In genomic region chr12:130870442-130871285, GRCh38 we compare ENCODE assay signal across 8 cellular contexts. TPM values are rescaled to one million over a fixed set of nuclear protein-coding genes. Genes with fewer than 3 reads are reported as not detected.
DNase-seq lines count a peak whose midpoint lies in the region; ATAC-seq, FAIRE-seq and TF ChIP-seq lines count a peak whose summit lies in the region.

No MANE protein-coding gene starts in this region.

- intact Hi-C loops in left ventricle myocardium inferior (cut with micrococcal nuclease) (no loop called here), psoas muscle (cut with DNase I) (loop anchor here in 1 of 2 donors (5.0 kb wide), 1 partner anchor 33 kb away; the partner anchor contains the start of gene STX2)

- H3K4me3 ChIP-seq in left ventricle myocardium inferior (peak overlapping the region; percentile 85), psoas muscle (peak overlapping the region; percentile 75)

- H3K27ac ChIP-seq in left ventricle myocardium inferior (replicated peaks), result peak overlapping the region; percentile 93
- peak overlapping the region; percentile 87 for H3K27ac ChIP-seq in psoas muscle

- H3K4me1 ChIP-seq in left ventricle myocardium inferior (peaks cover 37% of the 10 kb centered on the region), psoas muscle (peaks cover 20% of the 10 kb centered on the region)

- no peak for FAIRE-seq in D721Med (lab: Jason Lieb, UNC)

- no peak for DNase-seq in D721Med (ENCODE audit: insufficient read length, low spot score)
- DNase-seq in HPDE6-E6E7 (ENCODE audit: extremely low spot score), result peak; percentile 88
- peak; percentile 44 for DNase-seq in T follicular helper cell (ENCODE audit: low read depth)
- peak; percentile 95 for DNase-seq in amniotic epithelial cell (ENCODE audit: low read depth)
- DNase-seq in left ventricle myocardium inferior, result peak; percentile 53
- DNase-seq in psoas muscle, result peak; percentile 75 to 82
- peak; percentile 75 for DNase-seq in ureter (ENCODE audit: low spot score)

- WGBS in psoas muscle, 3 donors, result 48 to 49% (median 48%) methylated on average over 31 of the region's 31 CpGs

- peak; percentile 20 for ATAC-seq in GM19463 (IDR thresholded peaks at IDR 0.05; ENCODE audit: unreplicated experiment)
- ATAC-seq in psoas muscle, result peak; percentile 17 to 54 (median 42)

- H3K36me3 ChIP-seq in left ventricle myocardium inferior, result peaks cover 30% of the 10 kb centered on the region
- H3K36me3 ChIP-seq in psoas muscle (ENCODE audit: insufficient read depth in 1 of 2, low read depth in 1 of 2), result peaks cover 5 to 30% of the 10 kb centered on the region in 2 donors

- TF ChIP-seq CTCF in D721Med (IDR thresholded peaks at IDR 0.05; ENCODE audit: insufficient read depth, missing control alignments), result peak; percentile 40
- TF ChIP-seq CTCF in left ventricle myocardium inferior (IDR thresholded peaks at IDR 0.05; ENCODE audit: borderline replicate concordance), result peak; percentile 54
- peak; percentile 25 for TF ChIP-seq CTCF in psoas muscle (IDR thresholded peaks at IDR 0.05)

- no peaks in the 10 kb centered on the region for H3K27me3 ChIP-seq in left ventricle myocardium inferior (ENCODE audit: low read depth)
- H3K27me3 ChIP-seq in psoas muscle (ENCODE audit: insufficient read depth in 3 of 3, low read length in 2 of 3), result no peaks in the 10 kb centered on the region

- H3K9me3 ChIP-seq in left ventricle myocardium inferior (replicated peaks), result peaks cover 11% of the 10 kb centered on the region
- H3K9me3 ChIP-seq in psoas muscle, result no peaks in the 10 kb centered on the region

RNA-seq across cellular contexts. Expression of gene RAN, which starts 1.2 kb away (rescaled TPM):
- total RNA-seq in left ventricle myocardium inferior, result 246 TPM
- total RNA-seq in psoas muscle, result 100 to 1,000 TPM; 338 to 721 (median 445) TPM
- 1,000 to 10,000 TPM in 1 of 3 donors, 100 to 1,000 TPM in 2; 302 to 1,341 (median 369) TPM for polyA plus RNA-seq in psoas muscle
- 493 TPM for total RNA-seq in ureter

RNA-seq across cellular contexts. Expression of gene STX2, which starts 31.6 kb away (rescaled TPM):
- total RNA-seq in left ventricle myocardium inferior (11.1 TPM), psoas muscle (1 to 10 TPM; 5.5 to 7.2 (median 6.2) TPM), ureter (12.4 TPM)
- polyA plus RNA-seq in psoas muscle, result 10 to 100 TPM in 1 of 3 donors, 1 to 10 TPM in 2; 5.4 to 11.3 (median 8.4) TPM
